In genomic region chr3:52265387-52265786, GRCh38 we compare ENCODE assay signal across 22 cellular contexts. TPM values are rescaled to one million over a fixed set of nuclear protein-coding genes. Genes with fewer than 3 reads are reported as not detected.
DNase-seq lines count a peak whose midpoint lies in the region; ATAC-seq and TF ChIP-seq lines count a peak whose summit lies in the region.
"Had no signal": no experiment of that assay in that cellular context is flagged by ENCODE, and none has a peak within 500 bp of the region (broad histone marks: within the 10 kb centered on the region; RNA-seq: fewer than 3 reads in every experiment).

No MANE protein-coding gene starts in this region.

- no peak overlapping the region for H3K4me3 ChIP-seq in gastrocnemius medialis
- H3K4me3 ChIP-seq: dorsolateral prefrontal cortex, transverse colon had no signal

- H3K4me3 Mint-ChIP-seq in activated T-cell treated with anti-CD3 and anti-CD28 coated beads, Interleukin-2, amount 50 U/mL, for 72 hours, result no peak overlapping the region
- H3K4me3 Mint-ChIP-seq in stimulated activated naive B cell treated with anti-CD40 and anti-IgM and Interleukin-4, amounts not matched to agents 10 μg/mL and 1 μg/mL and 100 μg/mL, for 72 hours, result no peak overlapping the region
- H3K4me3 Mint-ChIP-seq: activated CD4-positive, alpha-beta T cell treated with anti-CD3 and anti-CD28 coated beads, Interleukin-2, amount 10 ng/mL, durations not matched to agents 24 days and 14 days had no signal

- ATAC-seq in activated T-cell treated with anti-CD3 and anti-CD28 coated beads, Interleukin-2, amount 50 U/mL, for 72 hours (replicated peaks in 1 of 2), result no peak
- ATAC-seq in stimulated activated naive B cell treated with anti-CD40 and anti-IgM and Interleukin-4, amounts not matched to agents 10 μg/mL and 1 μg/mL and 100 μg/mL, for 72 hours (replicated peaks), result no peak
- no peak for ATAC-seq in gastrocnemius medialis

- peaks cover 23 to 74% of the 10 kb centered on the region in 2 donors for H3K36me3 Mint-ChIP-seq in activated T-cell treated with anti-CD3 and anti-CD28 coated beads, Interleukin-2, amount 50 U/mL, for 72 hours (ENCODE audit: insufficient read depth in 2 of 2)
- peaks cover 45 to 62% of the 10 kb centered on the region in 2 donors for H3K36me3 Mint-ChIP-seq in stimulated activated naive B cell treated with anti-CD40 and anti-IgM and Interleukin-4, amounts not matched to agents 10 μg/mL and 1 μg/mL and 100 μg/mL, for 72 hours

- POLR2A ChIA-PET in HEK293T (lab: Yijun Ruan, JAX), result no interaction called here

- intact Hi-C loops in gastrocnemius medialis (cut with DNase I; ENCODE audit: low total_unique reads), result no loop called here

- H3K27ac Mint-ChIP-seq in activated T-cell treated with anti-CD3 and anti-CD28 coated beads, Interleukin-2, amount 50 U/mL, for 72 hours, result peak overlapping the region; percentile 49
- peak overlapping the region; percentile 25 for H3K27ac Mint-ChIP-seq in stimulated activated naive B cell treated with anti-CD40 and anti-IgM and Interleukin-4, amounts not matched to agents 10 μg/mL and 1 μg/mL and 100 μg/mL, for 72 hours

- in situ Hi-C loops in gastrocnemius medialis (cut with MboI; ENCODE audit: low sequenced_read_pairs in 4 of 4), result no loop called here

- peaks cover 95% of the 10 kb centered on the region for H3K4me1 Mint-ChIP-seq in activated T-cell treated with anti-CD3 and anti-CD28 coated beads, Interleukin-2, amount 50 U/mL, for 72 hours (ENCODE audit: low read depth)
- H3K4me1 Mint-ChIP-seq in stimulated activated naive B cell treated with anti-CD40 and anti-IgM and Interleukin-4, amounts not matched to agents 10 μg/mL and 1 μg/mL and 100 μg/mL, for 72 hours, result peaks cover 25 to 58% of the 10 kb centered on the region in 2 donors

- H3K9me3 Mint-ChIP-seq in activated T-cell treated with anti-CD3 and anti-CD28 coated beads, Interleukin-2, amount 50 U/mL, for 72 hours, result no peaks in the 10 kb centered on the region
- no peaks in the 10 kb centered on the region for H3K9me3 Mint-ChIP-seq in stimulated activated naive B cell treated with anti-CD40 and anti-IgM and Interleukin-4, amounts not matched to agents 10 μg/mL and 1 μg/mL and 100 μg/mL, for 72 hours
- H3K9me3 Mint-ChIP-seq: activated CD4-positive, alpha-beta T cell treated with anti-CD3 and anti-CD28 coated beads, Interleukin-2, amount 10 ng/mL, durations not matched to agents 24 days and 14 days had no signal

- H3K27ac ChIP-seq in VCaP (peak overlapping the region; percentile 57), gastrocnemius medialis (no peak overlapping the region)
- H3K27ac ChIP-seq: dorsolateral prefrontal cortex, transverse colon had no signal

- TF ChIP-seq CTCF in VCaP (conservative IDR thresholded peaks at IDR 0.05) (0 out of 2 replicates have a peak, but pooled peaks have one; percentile 21), gastrocnemius medialis (IDR thresholded peaks at IDR 0.05 in 4 of 5, conservative IDR thresholded peaks at IDR 0.05 in 1 of 5) (no peak)

- H3K9me3 ChIP-seq in gastrocnemius medialis, result no peaks in the 10 kb centered on the region
- H3K9me3 ChIP-seq: transverse colon had no signal

- no peaks in the 10 kb centered on the region for H3K27me3 ChIP-seq in gastrocnemius medialis
- H3K27me3 ChIP-seq: dorsolateral prefrontal cortex, transverse colon had no signal

- CTCF ChIA-PET in HEK293T (lab: Yijun Ruan, JAX), result no interaction called here

- peaks cover 7 to 13% of the 10 kb centered on the region in 2 donors for H3K4me1 ChIP-seq in gastrocnemius medialis

- no peak for DNase-seq in activated T-cell treated with anti-CD3 and anti-CD28 coated beads, Interleukin-2, amount 50 U/mL, for 72 hours
- DNase-seq in activated T-cell treated with anti-CD3 and anti-CD28 coated beads, Interleukin-2, amount 50 U/mL, for 1 hour, result no peak
- DNase-seq in HEK293T (ENCODE audit: extremely low spot score) (no peak), superior temporal gyrus (ENCODE audit: extremely low spot score) (no peak), gastrocnemius medialis (no peak), activated gamma-delta T cell (lab: John Stamatoyannopoulos, UW) (no peak)
- DNase-seq in stimulated activated naive B cell treated with anti-CD40 and anti-IgM and Interleukin-4, amounts not matched to agents 10 μg/mL and 1 μg/mL and 100 μg/mL, for 72 hours, result no peak
- DNase-seq: activated CD4-positive, alpha-beta T cell treated with anti-CD3 and anti-CD28 coated beads, Interleukin-2, amount 10 ng/mL, durations not matched to agents 24 days and 14 days; amniotic stem cell; caudate nucleus; dorsolateral prefrontal cortex; HCEC 1CT; KG1; midbrain; NCI-H1105 treated with DMSO at 0.1 percent for 48 hours; NCI-H774; stimulated activated CD4-positive, alpha-beta T cell treated with anti-CD3 and anti-CD28 coated beads, Interleukin-12 subunit alpha, Interleukin-12 subunit beta, amount 100 ng/mL, for 4 hours; transverse colon had no signal

- TF ChIP-seq POLR2A in gastrocnemius medialis (IDR thresholded peaks at IDR 0.05), result no peak

- H3K27me3 Mint-ChIP-seq in activated T-cell treated with anti-CD3 and anti-CD28 coated beads, Interleukin-2, amount 50 U/mL, for 72 hours (ENCODE audit: low read depth), result no peaks in the 10 kb centered on the region
- no peaks in the 10 kb centered on the region for H3K27me3 Mint-ChIP-seq in stimulated activated naive B cell treated with anti-CD40 and anti-IgM and Interleukin-4, amounts not matched to agents 10 μg/mL and 1 μg/mL and 100 μg/mL, for 72 hours
- H3K27me3 Mint-ChIP-seq: activated CD4-positive, alpha-beta T cell treated with anti-CD3 and anti-CD28 coated beads, Interleukin-2, amount 10 ng/mL, durations not matched to agents 24 days and 14 days had no signal

- peaks cover 11 to 94% of the 10 kb centered on the region in 2 donors for H3K36me3 ChIP-seq in gastrocnemius medialis

TF ChIP-seq in HEK293T, 16 proteins besides CTCF, POLR2A, EP300 and RAD21:
- TF ChIP-seq FOXM1 (IDR thresholded peaks at IDR 0.05; ENCODE audit: borderline replicate concordance), result no peak
- peak; percentile 69; the same call in 1 of the 2 replicates for TF ChIP-seq ZNF384 (IDR thresholded peaks at IDR 0.05)

RNA-seq across cellular contexts. Expression of gene WDR82, which starts 13.1 kb away (rescaled TPM):
- total RNA-seq in activated T-cell treated with anti-CD3 and anti-CD28 coated beads, Interleukin-2, amount 50 U/mL, for 72 hours, result 100 to 1,000 TPM; 113 to 120 TPM
- total RNA-seq in gastrocnemius medialis, result 10 to 100 TPM; 54.1 to 64.9 (median 59.3) TPM

RNA-seq across cellular contexts. Expression of gene PPM1M, which starts 19.8 kb away (rescaled TPM):
- 100 to 1,000 TPM; 119 to 121 TPM for total RNA-seq in activated T-cell treated with anti-CD3 and anti-CD28 coated beads, Interleukin-2, amount 50 U/mL, for 72 hours
- 1 to 10 TPM in 3 of 4 donors, under 1 TPM in 1; 0.97 to 5.2 (median 3.5) TPM for total RNA-seq in gastrocnemius medialis

RNA-seq across cellular contexts. Expression of gene GLYCTK, which starts 22.2 kb away (rescaled TPM):
- total RNA-seq in activated T-cell treated with anti-CD3 and anti-CD28 coated beads, Interleukin-2, amount 50 U/mL, for 72 hours, result 10 to 100 TPM; 21.5 to 25.4 TPM
- 10 to 100 TPM in 1 of 4 donors, 1 to 10 TPM in 3; 5.1 to 11.2 (median 7.7) TPM for total RNA-seq in gastrocnemius medialis

RNA-seq across cellular contexts. Expression of gene TWF2, which starts 26.4 kb away (rescaled TPM):
- total RNA-seq in activated T-cell treated with anti-CD3 and anti-CD28 coated beads, Interleukin-2, amount 50 U/mL, for 72 hours, result 100 to 1,000 TPM; 124 to 133 TPM
- total RNA-seq in gastrocnemius medialis, result 100 to 1,000 TPM in 3 of 4 donors, 10 to 100 TPM in 1; 99.2 to 222 (median 168) TPM

RNA-seq across cellular contexts. Expression of gene TLR9, which starts 39.9 kb away (rescaled TPM):
- 1 to 10 TPM; 1.2 to 2.3 TPM for total RNA-seq in activated T-cell treated with anti-CD3 and anti-CD28 coated beads, Interleukin-2, amount 50 U/mL, for 72 hours
- total RNA-seq in gastrocnemius medialis, result under 1 TPM in 3 of 4 donors, not detected in 1; 0.07 to 0.41 (median 0.13) TPM
- total RNA-seq: left lobe of liver, renal cortical epithelial cell, RPMI7951 had no signal

Comparison
In these comparisons a context has a peak if more than half of its experiments do, and no peak if none do; other contexts are left out.
1. RNA of gene PPM1M, which starts 19.8 kb away (total RNA-seq): 119 to 121 TPM in activated T-cell treated with anti-CD3 and anti-CD28 coated beads, Interleukin-2, amount 50 U/mL, for 72 hours; 0.97 to 5.2 TPM in gastrocnemius medialis; every median in the first group is over 10 times any median in the second.